ENCODE assay signal across 16 cellular contexts in the genomic region with DNA sequence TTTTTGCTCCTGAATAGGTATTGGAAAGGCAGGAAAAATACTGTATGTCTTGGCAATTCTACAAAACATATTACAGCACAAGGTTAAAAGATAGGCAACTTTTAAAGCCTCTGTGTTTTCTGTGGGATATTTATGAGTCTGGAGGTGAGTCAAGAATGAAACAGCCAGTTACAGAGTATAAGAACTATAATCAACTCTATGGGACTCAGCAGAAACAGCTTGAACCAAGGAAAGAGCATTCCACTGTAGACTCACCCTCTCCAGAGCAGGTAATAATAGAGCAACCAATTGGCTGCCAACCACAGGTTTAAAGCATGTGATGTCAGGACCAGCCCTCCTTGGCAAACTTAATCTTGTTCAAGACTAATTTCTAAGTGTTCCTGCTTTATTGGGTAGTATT.
"Had no signal": no experiment of that assay in that cellular context is flagged by ENCODE, and none has a peak within 500 bp of the region (broad histone marks: within the 10 kb centered on the region; RNA-seq: fewer than 3 reads in every experiment).

No MANE protein-coding gene starts in this region.

- H3K4me3 ChIP-seq: coronary artery, esophagus squamous epithelium, upper lobe of left lung had no signal

- H3K27ac ChIP-seq: coronary artery, esophagus squamous epithelium, upper lobe of left lung had no signal

- H3K9ac ChIP-seq: SK-N-SH had no signal

- DNase-seq: activated CD4-positive, alpha-beta T cell treated with anti-CD3 and anti-CD28 coated beads for 1 hour; activated CD4-positive, alpha-beta T cell treated with anti-CD3 and anti-CD28 coated beads, Interleukin-2, amount 50 U/mL, for 4 hours; activated naive CD4-positive, alpha-beta T cell treated with anti-CD3 and anti-CD28 coated beads, Interleukin-2, amount 10 ng/mL, durations not matched to agents 7 days and 5 days; activated T-cell treated with anti-CD3 and anti-CD28 coated beads for 4 hours; esophagus squamous epithelium; foreskin fibroblast; nephron progenitor cell; occipital lobe; right cardiac atrium; SK-N-SH; small intestine; stimulated activated naive CD8-positive, alpha-beta T cell treated with anti-CD3 and anti-CD28 coated beads, Interleukin-15, amount 100 ng/mL, for 72 hours; T-cell; T1000; upper lobe of left lung had no signal

- H3K4me2 ChIP-seq: SK-N-SH had no signal

- H3K27me3 ChIP-seq: esophagus squamous epithelium, upper lobe of left lung had no signal

- H3K9me2 ChIP-seq: SK-N-SH had no signal

- H3K4me1 ChIP-seq: esophagus squamous epithelium, upper lobe of left lung had no signal

- ATAC-seq: right cardiac atrium; stimulated activated naive CD8-positive, alpha-beta T cell treated with anti-CD3 and anti-CD28 coated beads, Interleukin-15, amount 100 ng/mL, for 72 hours; T-cell had no signal

- H3K36me3 ChIP-seq: esophagus squamous epithelium, upper lobe of left lung had no signal

- H3K9me3 ChIP-seq: SK-N-SH, upper lobe of left lung had no signal
